Comparison of ENCODE assay signal across 7 cellular contexts in the genomic region with DNA sequence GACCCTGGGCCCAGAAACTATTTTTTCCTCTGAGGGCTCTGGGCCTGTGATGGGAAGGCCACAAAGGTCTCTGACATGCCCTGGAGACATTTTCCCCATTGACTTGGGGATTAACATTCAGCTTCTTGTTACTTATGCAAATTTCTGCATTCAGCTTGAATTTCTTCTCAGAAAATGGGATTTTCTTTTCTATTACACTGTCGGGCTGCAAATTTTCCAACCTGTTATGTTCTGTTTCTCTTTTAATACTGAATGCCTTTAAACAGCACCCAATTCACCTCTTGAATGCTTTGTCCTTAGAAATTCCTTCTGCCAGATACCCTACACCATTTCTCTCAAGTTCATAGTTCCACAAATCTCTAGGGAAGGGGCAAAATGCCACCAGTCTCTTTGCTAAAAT.
"Had no signal": no experiment of that assay in that cellular context is flagged by ENCODE, and none has a peak within 500 bp of the region (broad histone marks: within the 10 kb centered on the region; RNA-seq: fewer than 3 reads in every experiment).

No MANE protein-coding gene starts in this region.

- DNase-seq: GM23248, GOT3, H7, H9, HCEC 1CT, HFFc6 had no signal

- H3K4me3 ChIP-seq: GM23248, GM23338 had no signal
